In genomic region chr21:45471229-45472052, GRCh38 we compare ENCODE assay signal across 1 cellular context.
A peak's percentile ranks its signal among the peaks of the same experiment; 100 is the strongest.
TF ChIP-seq lines count a peak whose summit lies in the region.

No MANE protein-coding gene starts in this region.

TF ChIP-seq in HepG2, 621 proteins besides CTCF, POLR2A, EP300 and RAD21 (continued from another document and continues in another):
- peak; percentile 81 for TF ChIP-seq HNF1A (IDR thresholded peaks at IDR 0.05; ENCODE audit: low read depth)
- peak; percentile 95 for TF ChIP-seq HNF1A (CRISPR knock-in tag; IDR thresholded peaks at IDR 0.05; ENCODE audit: borderline replicate concordance)
- TF ChIP-seq, protein P1, sequence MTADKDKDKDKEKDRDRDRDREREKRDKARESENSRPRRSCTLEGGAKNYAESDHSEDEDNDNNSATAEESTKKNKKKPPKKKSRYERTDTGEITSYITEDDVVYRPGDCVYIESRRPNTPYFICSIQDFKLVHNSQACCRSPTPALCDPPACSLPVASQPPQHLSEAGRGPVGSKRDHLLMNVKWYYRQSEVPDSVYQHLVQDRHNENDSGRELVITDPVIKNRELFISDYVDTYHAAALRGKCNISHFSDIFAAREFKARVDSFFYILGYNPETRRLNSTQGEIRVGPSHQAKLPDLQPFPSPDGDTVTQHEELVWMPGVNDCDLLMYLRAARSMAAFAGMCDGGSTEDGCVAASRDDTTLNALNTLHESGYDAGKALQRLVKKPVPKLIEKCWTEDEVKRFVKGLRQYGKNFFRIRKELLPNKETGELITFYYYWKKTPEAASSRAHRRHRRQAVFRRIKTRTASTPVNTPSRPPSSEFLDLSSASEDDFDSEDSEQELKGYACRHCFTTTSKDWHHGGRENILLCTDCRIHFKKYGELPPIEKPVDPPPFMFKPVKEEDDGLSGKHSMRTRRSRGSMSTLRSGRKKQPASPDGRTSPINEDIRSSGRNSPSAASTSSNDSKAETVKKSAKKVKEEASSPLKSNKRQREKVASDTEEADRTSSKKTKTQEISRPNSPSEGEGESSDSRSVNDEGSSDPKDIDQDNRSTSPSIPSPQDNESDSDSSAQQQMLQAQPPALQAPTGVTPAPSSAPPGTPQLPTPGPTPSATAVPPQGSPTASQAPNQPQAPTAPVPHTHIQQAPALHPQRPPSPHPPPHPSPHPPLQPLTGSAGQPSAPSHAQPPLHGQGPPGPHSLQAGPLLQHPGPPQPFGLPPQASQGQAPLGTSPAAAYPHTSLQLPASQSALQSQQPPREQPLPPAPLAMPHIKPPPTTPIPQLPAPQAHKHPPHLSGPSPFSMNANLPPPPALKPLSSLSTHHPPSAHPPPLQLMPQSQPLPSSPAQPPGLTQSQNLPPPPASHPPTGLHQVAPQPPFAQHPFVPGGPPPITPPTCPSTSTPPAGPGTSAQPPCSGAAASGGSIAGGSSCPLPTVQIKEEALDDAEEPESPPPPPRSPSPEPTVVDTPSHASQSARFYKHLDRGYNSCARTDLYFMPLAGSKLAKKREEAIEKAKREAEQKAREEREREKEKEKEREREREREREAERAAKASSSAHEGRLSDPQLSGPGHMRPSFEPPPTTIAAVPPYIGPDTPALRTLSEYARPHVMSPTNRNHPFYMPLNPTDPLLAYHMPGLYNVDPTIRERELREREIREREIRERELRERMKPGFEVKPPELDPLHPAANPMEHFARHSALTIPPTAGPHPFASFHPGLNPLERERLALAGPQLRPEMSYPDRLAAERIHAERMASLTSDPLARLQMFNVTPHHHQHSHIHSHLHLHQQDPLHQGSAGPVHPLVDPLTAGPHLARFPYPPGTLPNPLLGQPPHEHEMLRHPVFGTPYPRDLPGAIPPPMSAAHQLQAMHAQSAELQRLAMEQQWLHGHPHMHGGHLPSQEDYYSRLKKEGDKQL (CRISPR knock-in tag; IDR thresholded peaks at IDR 0.05; ENCODE audit: low read depth): no peak
- no peak for TF ChIP-seq ZNF768 (CRISPR knock-in tag; IDR thresholded peaks at IDR 0.05)
- TF ChIP-seq, protein P2, sequence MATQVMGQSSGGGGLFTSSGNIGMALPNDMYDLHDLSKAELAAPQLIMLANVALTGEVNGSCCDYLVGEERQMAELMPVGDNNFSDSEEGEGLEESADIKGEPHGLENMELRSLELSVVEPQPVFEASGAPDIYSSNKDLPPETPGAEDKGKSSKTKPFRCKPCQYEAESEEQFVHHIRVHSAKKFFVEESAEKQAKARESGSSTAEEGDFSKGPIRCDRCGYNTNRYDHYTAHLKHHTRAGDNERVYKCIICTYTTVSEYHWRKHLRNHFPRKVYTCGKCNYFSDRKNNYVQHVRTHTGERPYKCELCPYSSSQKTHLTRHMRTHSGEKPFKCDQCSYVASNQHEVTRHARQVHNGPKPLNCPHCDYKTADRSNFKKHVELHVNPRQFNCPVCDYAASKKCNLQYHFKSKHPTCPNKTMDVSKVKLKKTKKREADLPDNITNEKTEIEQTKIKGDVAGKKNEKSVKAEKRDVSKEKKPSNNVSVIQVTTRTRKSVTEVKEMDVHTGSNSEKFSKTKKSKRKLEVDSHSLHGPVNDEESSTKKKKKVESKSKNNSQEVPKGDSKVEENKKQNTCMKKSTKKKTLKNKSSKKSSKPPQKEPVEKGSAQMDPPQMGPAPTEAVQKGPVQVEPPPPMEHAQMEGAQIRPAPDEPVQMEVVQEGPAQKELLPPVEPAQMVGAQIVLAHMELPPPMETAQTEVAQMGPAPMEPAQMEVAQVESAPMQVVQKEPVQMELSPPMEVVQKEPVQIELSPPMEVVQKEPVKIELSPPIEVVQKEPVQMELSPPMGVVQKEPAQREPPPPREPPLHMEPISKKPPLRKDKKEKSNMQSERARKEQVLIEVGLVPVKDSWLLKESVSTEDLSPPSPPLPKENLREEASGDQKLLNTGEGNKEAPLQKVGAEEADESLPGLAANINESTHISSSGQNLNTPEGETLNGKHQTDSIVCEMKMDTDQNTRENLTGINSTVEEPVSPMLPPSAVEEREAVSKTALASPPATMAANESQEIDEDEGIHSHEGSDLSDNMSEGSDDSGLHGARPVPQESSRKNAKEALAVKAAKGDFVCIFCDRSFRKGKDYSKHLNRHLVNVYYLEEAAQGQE (IDR thresholded peaks at IDR 0.05; ENCODE audit: borderline replicate concordance in 1 of 2, low read depth in 1 of 2, low read length in 2 of 2): peak in 1 of 2 experiments; percentile 59; a peak in 1 of 4 replicates
- no peak for TF ChIP-seq SP1 (IDR thresholded peaks at IDR 0.05)
- TF ChIP-seq SP1 (CRISPR knock-in tag; IDR thresholded peaks at IDR 0.05): 0 out of 2 replicates have a peak, but pooled peaks have one; percentile 37
- peak; percentile 94 for TF ChIP-seq MIXL1 (CRISPR knock-in tag; IDR thresholded peaks at IDR 0.05)
- TF ChIP-seq WIZ (CRISPR knock-in tag; IDR thresholded peaks at IDR 0.05): no peak
- TF ChIP-seq, protein P3, sequence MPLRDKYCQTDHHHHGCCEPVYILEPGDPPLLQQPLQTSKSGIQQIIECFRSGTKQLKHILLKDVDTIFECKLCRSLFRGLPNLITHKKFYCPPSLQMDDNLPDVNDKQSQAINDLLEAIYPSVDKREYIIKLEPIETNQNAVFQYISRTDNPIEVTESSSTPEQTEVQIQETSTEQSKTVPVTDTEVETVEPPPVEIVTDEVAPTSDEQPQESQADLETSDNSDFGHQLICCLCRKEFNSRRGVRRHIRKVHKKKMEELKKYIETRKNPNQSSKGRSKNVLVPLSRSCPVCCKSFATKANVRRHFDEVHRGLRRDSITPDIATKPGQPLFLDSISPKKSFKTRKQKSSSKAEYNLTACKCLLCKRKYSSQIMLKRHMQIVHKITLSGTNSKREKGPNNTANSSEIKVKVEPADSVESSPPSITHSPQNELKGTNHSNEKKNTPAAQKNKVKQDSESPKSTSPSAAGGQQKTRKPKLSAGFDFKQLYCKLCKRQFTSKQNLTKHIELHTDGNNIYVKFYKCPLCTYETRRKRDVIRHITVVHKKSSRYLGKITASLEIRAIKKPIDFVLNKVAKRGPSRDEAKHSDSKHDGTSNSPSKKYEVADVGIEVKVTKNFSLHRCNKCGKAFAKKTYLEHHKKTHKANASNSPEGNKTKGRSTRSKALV (CRISPR knock-in tag; IDR thresholded peaks at IDR 0.05): 0 out of 2 replicates have a peak, but pooled peaks have one; percentile 30
- TF ChIP-seq ZHX1 (CRISPR knock-in tag; IDR thresholded peaks at IDR 0.05; ENCODE audit: low read depth): no peak
- no peak for TF ChIP-seq PREB (CRISPR knock-in tag; IDR thresholded peaks at IDR 0.05)
- no peak for TF ChIP-seq ZKSCAN5 (CRISPR knock-in tag; IDR thresholded peaks at IDR 0.05)
- TF ChIP-seq HNRNPH1 (optimal IDR thresholded peaks at IDR 0.05; ENCODE audit: low read depth, low read length): no peak
- TF ChIP-seq, protein P4, sequence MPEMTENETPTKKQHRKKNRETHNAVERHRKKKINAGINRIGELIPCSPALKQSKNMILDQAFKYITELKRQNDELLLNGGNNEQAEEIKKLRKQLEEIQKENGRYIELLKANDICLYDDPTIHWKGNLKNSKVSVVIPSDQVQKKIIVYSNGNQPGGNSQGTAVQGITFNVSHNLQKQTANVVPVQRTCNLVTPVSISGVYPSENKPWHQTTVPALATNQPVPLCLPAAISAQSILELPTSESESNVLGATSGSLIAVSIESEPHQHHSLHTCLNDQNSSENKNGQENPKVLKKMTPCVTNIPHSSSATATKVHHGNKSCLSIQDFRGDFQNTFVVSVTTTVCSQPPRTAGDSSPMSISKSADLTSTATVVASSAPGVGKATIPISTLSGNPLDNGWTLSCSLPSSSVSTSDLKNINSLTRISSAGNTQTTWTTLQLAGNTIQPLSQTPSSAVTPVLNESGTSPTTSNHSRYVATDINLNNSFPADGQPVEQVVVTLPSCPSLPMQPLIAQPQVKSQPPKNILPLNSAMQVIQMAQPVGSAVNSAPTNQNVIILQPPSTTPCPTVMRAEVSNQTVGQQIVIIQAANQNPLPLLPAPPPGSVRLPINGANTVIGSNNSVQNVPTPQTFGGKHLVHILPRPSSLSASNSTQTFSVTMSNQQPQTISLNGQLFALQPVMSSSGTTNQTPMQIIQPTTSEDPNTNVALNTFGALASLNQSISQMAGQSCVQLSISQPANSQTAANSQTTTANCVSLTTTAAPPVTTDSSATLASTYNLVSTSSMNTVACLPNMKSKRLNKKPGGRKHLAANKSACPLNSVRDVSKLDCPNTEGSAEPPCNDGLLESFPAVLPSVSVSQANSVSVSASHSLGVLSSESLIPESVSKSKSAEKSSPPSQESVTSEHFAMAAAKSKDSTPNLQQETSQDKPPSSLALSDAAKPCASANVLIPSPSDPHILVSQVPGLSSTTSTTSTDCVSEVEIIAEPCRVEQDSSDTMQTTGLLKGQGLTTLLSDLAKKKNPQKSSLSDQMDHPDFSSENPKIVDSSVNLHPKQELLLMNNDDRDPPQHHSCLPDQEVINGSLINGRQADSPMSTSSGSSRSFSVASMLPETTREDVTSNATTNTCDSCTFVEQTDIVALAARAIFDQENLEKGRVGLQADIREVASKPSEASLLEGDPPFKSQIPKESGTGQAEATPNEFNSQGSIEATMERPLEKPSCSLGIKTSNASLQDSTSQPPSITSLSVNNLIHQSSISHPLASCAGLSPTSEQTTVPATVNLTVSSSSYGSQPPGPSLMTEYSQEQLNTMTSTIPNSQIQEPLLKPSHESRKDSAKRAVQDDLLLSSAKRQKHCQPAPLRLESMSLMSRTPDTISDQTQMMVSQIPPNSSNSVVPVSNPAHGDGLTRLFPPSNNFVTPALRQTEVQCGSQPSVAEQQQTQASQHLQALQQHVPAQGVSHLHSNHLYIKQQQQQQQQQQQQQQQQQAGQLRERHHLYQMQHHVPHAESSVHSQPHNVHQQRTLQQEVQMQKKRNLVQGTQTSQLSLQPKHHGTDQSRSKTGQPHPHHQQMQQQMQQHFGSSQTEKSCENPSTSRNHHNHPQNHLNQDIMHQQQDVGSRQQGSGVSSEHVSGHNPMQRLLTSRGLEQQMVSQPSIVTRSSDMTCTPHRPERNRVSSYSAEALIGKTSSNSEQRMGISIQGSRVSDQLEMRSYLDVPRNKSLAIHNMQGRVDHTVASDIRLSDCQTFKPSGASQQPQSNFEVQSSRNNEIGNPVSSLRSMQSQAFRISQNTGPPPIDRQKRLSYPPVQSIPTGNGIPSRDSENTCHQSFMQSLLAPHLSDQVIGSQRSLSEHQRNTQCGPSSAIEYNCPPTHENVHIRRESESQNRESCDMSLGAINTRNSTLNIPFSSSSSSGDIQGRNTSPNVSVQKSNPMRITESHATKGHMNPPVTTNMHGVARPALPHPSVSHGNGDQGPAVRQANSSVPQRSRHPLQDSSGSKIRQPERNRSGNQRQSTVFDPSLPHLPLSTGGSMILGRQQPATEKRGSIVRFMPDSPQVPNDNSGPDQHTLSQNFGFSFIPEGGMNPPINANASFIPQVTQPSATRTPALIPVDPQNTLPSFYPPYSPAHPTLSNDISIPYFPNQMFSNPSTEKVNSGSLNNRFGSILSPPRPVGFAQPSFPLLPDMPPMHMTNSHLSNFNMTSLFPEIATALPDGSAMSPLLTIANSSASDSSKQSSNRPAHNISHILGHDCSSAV (CRISPR knock-in tag; IDR thresholded peaks at IDR 0.05; ENCODE audit: borderline replicate concordance): no peak
- no peak for TF ChIP-seq RBAK (CRISPR knock-in tag; IDR thresholded peaks at IDR 0.05)
- TF ChIP-seq SMYD3 (CRISPR knock-in tag; IDR thresholded peaks at IDR 0.05): no peak; the same call in 1 of the 2 replicates
- TF ChIP-seq MTF2 (CRISPR knock-in tag; IDR thresholded peaks at IDR 0.05; ENCODE audit: borderline replicate concordance): no peak
- TF ChIP-seq ZNF430 (CRISPR knock-in tag; IDR thresholded peaks at IDR 0.05): peak; percentile 91
- TF ChIP-seq HOXA9 (CRISPR knock-in tag; IDR thresholded peaks at IDR 0.05; ENCODE audit: borderline replicate concordance): no peak
- TF ChIP-seq ZNF33B (CRISPR knock-in tag; IDR thresholded peaks at IDR 0.05): no peak; the same call in 1 of the 2 replicates
